28 cellular contexts compared by ENCODE assay signal in the genomic region with DNA sequence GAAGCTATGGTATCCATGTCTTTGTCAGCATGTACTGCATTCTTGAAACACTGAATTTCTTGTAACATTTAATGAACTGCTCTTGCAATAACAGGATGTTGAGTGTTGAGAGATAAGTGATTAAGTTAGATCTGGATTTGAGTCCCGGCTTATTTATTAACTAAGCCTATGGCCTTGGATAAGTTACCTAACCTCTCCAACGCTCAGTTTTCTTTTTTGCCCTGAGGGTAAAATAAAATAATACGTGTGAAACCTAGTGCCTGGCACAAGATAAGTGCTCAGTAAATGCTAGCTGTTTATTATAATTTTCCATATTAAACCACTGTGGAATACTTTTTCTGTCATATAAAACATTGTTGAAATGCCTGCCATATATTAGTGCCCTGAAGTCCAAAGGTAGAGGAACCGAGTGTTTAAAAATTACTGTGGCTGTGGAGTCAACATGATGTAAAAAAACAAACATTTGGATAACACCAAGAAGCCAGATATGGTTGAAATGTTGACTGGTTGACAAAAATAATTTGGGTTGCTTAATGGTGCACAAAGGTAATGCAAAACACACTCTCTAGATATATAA. TPM values are rescaled to one million over a fixed set of nuclear protein-coding genes. Genes with fewer than 3 reads are reported as not detected.
DNase-seq lines count a peak whose midpoint lies in the region; ATAC-seq and TF ChIP-seq lines count a peak whose summit lies in the region.
"Had no signal": no experiment of that assay in that cellular context is flagged by ENCODE, and none has a peak within 500 bp of the region (broad histone marks: within the 10 kb centered on the region; RNA-seq: fewer than 3 reads in every experiment).

No MANE protein-coding gene starts in this region.

- H3K27ac ChIP-seq in hepatocyte (peak overlapping the region; percentile 60), mesenchymal stem cell (ENCODE audit: low read length, poor library complexity, severe bottlenecking) (peak overlapping the region; percentile 64)
- H3K27ac ChIP-seq: BLaER1 treated with 17β-estradiol and CSF1 and Interleukin-3, amounts not matched to agents 10 nM and 100 nM; coronary artery; epithelial cell of prostate had no signal

- TF ChIP-seq CTCF in Caco-2 (IDR thresholded peaks at IDR 0.05; ENCODE audit: insufficient read depth in 1 of 2, low read depth in 1 of 2, low read length in 1 of 2, severe bottlenecking in 1 of 2, unreplicated experiment in 1 of 2) (no peak), hepatocyte (IDR thresholded peaks at IDR 0.05; ENCODE audit: poor library complexity) (no peak)

- no peak overlapping the region for H4K91ac ChIP-seq in mesenchymal stem cell (ENCODE audit: low read length)

- H2AK5ac ChIP-seq in mesenchymal stem cell (ENCODE audit: low read length, severe bottlenecking), result no peak overlapping the region

- H3K9me3 Mint-ChIP-seq in Caco-2 (ENCODE audit: unreplicated experiment), result no peaks in the 10 kb centered on the region
- H3K9me3 Mint-ChIP-seq: natural killer cell treated with Interleukin-12 subunit alpha and Interleukin-12 subunit beta and Interleukin-15 and Interleukin-18, amount 100 ng/mL, for 72 hours; stimulated activated memory B cell treated with anti-CD40 and anti-IgM and Interleukin-4, amounts not matched to agents 10 μg/mL and 1 μg/mL and 100 μg/mL, for 72 hours; type B pancreatic cell had no signal

- no peaks in the 10 kb centered on the region for H3K9me2 ChIP-seq in hepatocyte (replicated peaks; ENCODE audit: insufficient read depth)

- H3K9me3 ChIP-seq in Caco-2 (no peaks in the 10 kb centered on the region), hepatocyte (ENCODE audit: low read depth) (no peaks in the 10 kb centered on the region), mesenchymal stem cell (ENCODE audit: control insufficient read depth, low read length) (no peaks in the 10 kb centered on the region)
- H3K9me3 ChIP-seq: BLaER1 treated with 17β-estradiol and CSF1 and Interleukin-3, amounts not matched to agents 10 nM and 100 nM had no signal

- no peaks in the 10 kb centered on the region for H3K79me2 ChIP-seq in hepatocyte

- H3K4me3 ChIP-seq in Caco-2 (ENCODE audit: low read depth, low read length) (no peak overlapping the region), hepatocyte (no peak overlapping the region), mesenchymal stem cell (ENCODE audit: insufficient read depth in 1 of 2, low read depth in 1 of 2, low read length in 2 of 2) (no peak overlapping the region)
- H3K4me3 ChIP-seq: BLaER1 treated with 17β-estradiol and CSF1 and Interleukin-3, amounts not matched to agents 10 nM and 100 nM; coronary artery; lung had no signal

- no TSS peak for BruUV-seq in Caco-2 (replicated peaks; lab: Mats Ljungman, UMichigan)

- WGBS in hepatocyte (ENCODE audit: low lambda C conversion rate, missing lambda C conversion rate), result 12% methylated on average over 4 of the region's 4 CpGs
- 92% methylated on average over 2 of the region's 4 CpGs for WGBS in mesenchymal stem cell

- H3K14ac ChIP-seq in mesenchymal stem cell (ENCODE audit: low read length in 2 of 2), result no peak overlapping the region

- intact Hi-C loops in Caco-2 (cut with micrococcal nuclease; ENCODE audit: unreplicated experiment), result loop anchor here (1.0 kb wide), 3 partner anchors 44 to 101 kb away; no protein-coding TSS in a partner anchor

- H2BK120ac ChIP-seq in mesenchymal stem cell (ENCODE audit: low read depth, low read length), result no peak overlapping the region

- H3K79me1 ChIP-seq in mesenchymal stem cell (replicated peaks; ENCODE audit: low read length, poor library complexity, severe bottlenecking), result no peaks in the 10 kb centered on the region

- H3K9ac ChIP-seq in mesenchymal stem cell (ENCODE audit: low read length), result no peak overlapping the region
- H3K9ac ChIP-seq: BLaER1 treated with 17β-estradiol and CSF1 and Interleukin-3, amounts not matched to agents 10 nM and 100 nM had no signal

- DNase-seq in Caco-2 (peak in 1 of 2 experiments; percentile 15), NCI-H226 (peak; percentile 24), hepatocyte (ENCODE audit: low spot score) (peak; percentile 35), mesenchymal stem cell (no peak), amniotic stem cell (lab: John Stamatoyannopoulos, UW) (no peak), KG1 (lab: John Stamatoyannopoulos, UW) (no peak)
- DNase-seq: activated CD4-positive, alpha-beta T cell treated with anti-CD3 and anti-CD28 coated beads for 48 hours; activated effector memory CD4-positive, alpha-beta T cell treated with Interleukin-2 at 50 U/mL for 16 hours; aorta; DND-41; effector memory CD4-positive, alpha-beta T cell; glutamatergic neuron; NCI-H1436; NCI-H2081 treated with DMSO at 0.1 percent for 48 hours; SW 1271; T-helper 9 cell had no signal

- H3K27me3 ChIP-seq in Caco-2 (replicated peaks; ENCODE audit: control insufficient read depth, insufficient read depth, low read length) (no peaks in the 10 kb centered on the region), hepatocyte (no peaks in the 10 kb centered on the region), mesenchymal stem cell (ENCODE audit: control insufficient read depth in 1 of 2, insufficient read depth in 1 of 2, low read length in 2 of 2) (no peaks in the 10 kb centered on the region)
- H3K27me3 ChIP-seq: BLaER1 treated with 17β-estradiol and CSF1 and Interleukin-3, amounts not matched to agents 10 nM and 100 nM had no signal

- H2AFZ ChIP-seq in hepatocyte, result no peak overlapping the region
- no peak overlapping the region for H2AFZ ChIP-seq in mesenchymal stem cell (ENCODE audit: low read depth, low read length)

- H2BK12ac ChIP-seq in mesenchymal stem cell (ENCODE audit: low read length in 2 of 2), result no peak overlapping the region

- no peak overlapping the region for H4K8ac ChIP-seq in mesenchymal stem cell (ENCODE audit: low read length)

- H3K4me1 ChIP-seq in Caco-2, result peaks cover 31% of the 10 kb centered on the region
- H3K4me1 ChIP-seq in hepatocyte (ENCODE audit: insufficient read depth), result peaks cover 53% of the 10 kb centered on the region
- peaks cover 2% of the 10 kb centered on the region for H3K4me1 ChIP-seq in mesenchymal stem cell (ENCODE audit: control insufficient read depth, insufficient read depth, low read depth, low read length)
- H3K4me1 ChIP-seq: BLaER1 treated with 17β-estradiol and CSF1 and Interleukin-3, amounts not matched to agents 10 nM and 100 nM had no signal

- H3K23ac ChIP-seq in mesenchymal stem cell (ENCODE audit: low read length in 2 of 2), result no peak overlapping the region

- no peaks in the 10 kb centered on the region for H3K36me3 ChIP-seq in Caco-2 (ENCODE audit: control insufficient read depth, insufficient read depth, low read length)
- H3K36me3 ChIP-seq in hepatocyte (replicated peaks; ENCODE audit: insufficient read depth, low read depth), result no peaks in the 10 kb centered on the region
- no peaks in the 10 kb centered on the region for H3K36me3 ChIP-seq in mesenchymal stem cell (ENCODE audit: control insufficient read depth in 1 of 2, insufficient read depth in 2 of 2, low read depth in 1 of 2, low read length in 2 of 2)
- H3K36me3 ChIP-seq: BLaER1 treated with 17β-estradiol and CSF1 and Interleukin-3, amounts not matched to agents 10 nM and 100 nM had no signal

- H3K4me1 Mint-ChIP-seq in Caco-2 (ENCODE audit: low read depth, unreplicated experiment), result peaks cover 23% of the 10 kb centered on the region
- H3K4me1 Mint-ChIP-seq: stimulated activated memory B cell treated with anti-CD40 and anti-IgM and Interleukin-4, amounts not matched to agents 10 μg/mL and 1 μg/mL and 100 μg/mL, for 72 hours had no signal

- no peak overlapping the region for H3K18ac ChIP-seq in mesenchymal stem cell (ENCODE audit: low read depth in 1 of 2, low read length in 2 of 2)

- no peaks in the 10 kb centered on the region for H3K27me3 Mint-ChIP-seq in Caco-2 (ENCODE audit: insufficient read depth, unreplicated experiment)
- H3K27me3 Mint-ChIP-seq: activated naive CD8-positive, alpha-beta T cell; type B pancreatic cell had no signal

- no peaks in the 10 kb centered on the region for H3K36me3 Mint-ChIP-seq in Caco-2 (ENCODE audit: insufficient read depth, unreplicated experiment)
- H3K36me3 Mint-ChIP-seq: activated naive CD8-positive, alpha-beta T cell; natural killer cell treated with Interleukin-12 subunit alpha and Interleukin-12 subunit beta and Interleukin-15 and Interleukin-18, amount 100 ng/mL, for 72 hours; stimulated activated memory B cell treated with anti-CD40 and anti-IgM and Interleukin-4, amounts not matched to agents 10 μg/mL and 1 μg/mL and 100 μg/mL, for 72 hours; type B pancreatic cell had no signal

- CTCF ChIA-PET in Caco-2 (lab: Charles Lee), result no interaction called here

- ATAC-seq in GM19324 (IDR thresholded peaks at IDR 0.05; ENCODE audit: low FRiP score, unreplicated experiment) (no peak), GM21737 (IDR thresholded peaks at IDR 0.05; ENCODE audit: unreplicated experiment) (no peak)
- ATAC-seq: natural killer cell treated with Interleukin-12 subunit alpha and Interleukin-12 subunit beta and Interleukin-15 and Interleukin-18, amount 100 ng/mL, for 72 hours; stimulated activated memory B cell treated with anti-CD40 and anti-IgM and Interleukin-4, amounts not matched to agents 10 μg/mL and 1 μg/mL and 100 μg/mL, for 72 hours had no signal

- H3K4me2 ChIP-seq in hepatocyte (peak overlapping the region; percentile 54), mesenchymal stem cell (ENCODE audit: low read length, poor library complexity, severe bottlenecking) (no peak overlapping the region)
- H3K4me2 ChIP-seq: BLaER1 treated with 17β-estradiol and CSF1 and Interleukin-3, amounts not matched to agents 10 nM and 100 nM had no signal

- POLR2A ChIA-PET in Caco-2 (lab: Charles Lee), result no interaction called here

- H4K20me1 ChIP-seq in hepatocyte (ENCODE audit: insufficient read depth, poor library complexity, severe bottlenecking), result no peaks in the 10 kb centered on the region
- H4K20me1 ChIP-seq: BLaER1 treated with 17β-estradiol and CSF1 and Interleukin-3, amounts not matched to agents 10 nM and 100 nM had no signal

- no peak overlapping the region for H2BK15ac ChIP-seq in mesenchymal stem cell (ENCODE audit: low read depth, poor library complexity, severe bottlenecking)

- H3K27ac Mint-ChIP-seq in Caco-2 (ENCODE audit: unreplicated experiment), result no peak overlapping the region
- H3K27ac Mint-ChIP-seq: activated naive CD8-positive, alpha-beta T cell; natural killer cell treated with Interleukin-12 subunit alpha and Interleukin-12 subunit beta and Interleukin-15 and Interleukin-18, amount 100 ng/mL, for 72 hours; stimulated activated memory B cell treated with anti-CD40 and anti-IgM and Interleukin-4, amounts not matched to agents 10 μg/mL and 1 μg/mL and 100 μg/mL, for 72 hours; type B pancreatic cell had no signal

- no peak overlapping the region for H3K4ac ChIP-seq in mesenchymal stem cell (ENCODE audit: low read depth in 1 of 2, low read length in 2 of 2)

- H3K4me3 Mint-ChIP-seq in Caco-2 (ENCODE audit: unreplicated experiment), result peak overlapping the region; percentile 7
- H3K4me3 Mint-ChIP-seq: activated naive CD8-positive, alpha-beta T cell; natural killer cell treated with Interleukin-12 subunit alpha and Interleukin-12 subunit beta and Interleukin-15 and Interleukin-18, amount 100 ng/mL, for 72 hours; stimulated activated memory B cell treated with anti-CD40 and anti-IgM and Interleukin-4, amounts not matched to agents 10 μg/mL and 1 μg/mL and 100 μg/mL, for 72 hours; type B pancreatic cell had no signal

- H2BK5ac ChIP-seq in mesenchymal stem cell (ENCODE audit: low read depth, low read length, poor library complexity, severe bottlenecking), result no peak overlapping the region

RNA-seq across cellular contexts. Expression of a gene that starts 58.6 kb away (rescaled TPM):
- total RNA-seq in Caco-2 (2022) (64.9 and 79.8 TPM in 2 replicates), hepatocyte (25,578 and 26,686 TPM in 2 replicates)
- 7,370 and 11,384 TPM in 2 replicates for polyA plus RNA-seq in hepatocyte
- polyA plus RNA-seq in mesenchymal stem cell (2013, experiment 1 of 2), result not detected
- polyA plus RNA-seq in mesenchymal stem cell (2013, experiment 2 of 2), result 0.03 TPM
- total RNA-seq: cardiac septum; H1; natural killer cell treated with Interleukin-12 subunit alpha and Interleukin-12 subunit beta and Interleukin-15 and Interleukin-18, amount 100 ng/mL, for 72 hours had no signal

Comparison
In these comparisons a context has a peak if more than half of its experiments do, and no peak if none do; other contexts are left out.
1. DNase-seq: peak in NCI-H226 (single experiment) and hepatocyte (single experiment); none in mesenchymal stem cell (single experiment), amniotic stem cell (single experiment) and KG1 (single experiment).
2. RNA of a gene that starts 58.6 kb away (total RNA-seq): 25,578 to 26,686 TPM in hepatocyte; 64.9 to 79.8 TPM in Caco-2; every median in the first group is over 100 times any median in the second.